16 cellular contexts compared by ENCODE assay signal in genomic region chr3:119774419-119774818, GRCh38. TPM values are rescaled to one million over a fixed set of nuclear protein-coding genes. Genes with fewer than 3 reads are reported as not detected.
DNase-seq lines count a peak whose midpoint lies in the region; ATAC-seq, FAIRE-seq and TF ChIP-seq lines count a peak whose summit lies in the region.
"Had no signal": no experiment of that assay in that cellular context is flagged by ENCODE, and none has a peak within 500 bp of the region (broad histone marks: within the 10 kb centered on the region; RNA-seq: fewer than 3 reads in every experiment).

No MANE protein-coding gene starts in this region.

- no peaks in the 10 kb centered on the region; the same call in 1 of the 2 replicates for H3K9me3 ChIP-seq in K562 (replicated peaks; ENCODE audit: control insufficient read depth, insufficient read depth, low read depth, low read length)
- H3K9me3 ChIP-seq: gastrocnemius medialis had no signal

- no peaks in the 10 kb centered on the region for H3K36me3 ChIP-seq in K562 (ENCODE audit: control insufficient read depth, insufficient read depth, low read length)
- H3K36me3 ChIP-seq: gastrocnemius medialis, HAP-1 had no signal

- peak; percentile 65 for ATAC-seq in GM18508 (IDR thresholded peaks at IDR 0.05; ENCODE audit: insufficient read depth, unreplicated experiment)
- ATAC-seq in GM21390 (IDR thresholded peaks at IDR 0.05; ENCODE audit: unreplicated experiment), result peak; percentile 86
- peak; percentile 81 for ATAC-seq in HG03139 (IDR thresholded peaks at IDR 0.05; ENCODE audit: unreplicated experiment)
- ATAC-seq in K562, result no peak
- ATAC-seq: gastrocnemius medialis, natural killer cell had no signal

- H2AFZ ChIP-seq in K562 (ENCODE audit: low read depth, low read length), result peak overlapping the region; percentile 59; the same call in 1 of the 2 replicates

- H3K79me2 ChIP-seq in K562 (ENCODE audit: control insufficient read depth, insufficient read depth, low read length), result no peaks in the 10 kb centered on the region

- no peak overlapping the region for H3K27ac ChIP-seq in K562 (ENCODE audit: extremely low read depth, low read depth, low read length)
- H3K27ac ChIP-seq: gastrocnemius medialis had no signal

- peaks cover 21% of the 10 kb centered on the region for H3K27me3 Mint-ChIP-seq in activated CD4-positive, alpha-beta T cell treated with anti-CD3 and anti-CD28 coated beads, Interleukin-2, amount 10 ng/mL, durations not matched to agents 24 days and 14 days
- peaks cover 12% of the 10 kb centered on the region for H3K27me3 Mint-ChIP-seq in activated CD4-positive, alpha-beta memory T cell treated with anti-CD3 and anti-CD28 coated beads, Interleukin-2, amount 10 ng/mL, durations not matched to agents 7 days and 5 days

- no peak overlapping the region for H3K27ac Mint-ChIP-seq in activated CD4-positive, alpha-beta T cell treated with anti-CD3 and anti-CD28 coated beads, Interleukin-2, amount 10 ng/mL, durations not matched to agents 24 days and 14 days
- no peak overlapping the region for H3K27ac Mint-ChIP-seq in activated CD4-positive, alpha-beta memory T cell treated with anti-CD3 and anti-CD28 coated beads, Interleukin-2, amount 10 ng/mL, durations not matched to agents 7 days and 5 days
- H3K27ac Mint-ChIP-seq: natural killer cell; T-helper 2 cell treated with Interferon-gamma antibody and Interleukin-4, amounts not matched to agents 5 μg/mL and 100 μg/mL, for 36 hours had no signal

- no peak for TF ChIP-seq CTCF in K562 (IDR thresholded peaks at IDR 0.05 in 2 of 3, conservative IDR thresholded peaks at IDR 0.05 in 1 of 3; ENCODE audit: insufficient read depth in 2 of 3, low read depth in 1 of 3, low read length in 3 of 3)

- POLR2A ChIA-PET in K562 (lab: Yijun Ruan, JAX), result no interaction called here
- POLR2A ChIA-PET in activated CD4-positive, alpha-beta memory T cell treated with anti-CD3 and anti-CD28 coated beads, Interleukin-2, amount 10 ng/mL, durations not matched to agents 7 days and 5 days (lab: Charles Lee), result no interaction called here

- DNase-seq in K562 (ENCODE audit: extremely low read depth in 1 of 4, low spot score in 3 of 4) (no peak), NCI-H2171 (lab: John Stamatoyannopoulos, UW) (no peak), middle frontal gyrus (ENCODE audit: extremely low spot score, low spot score) (no peak)
- DNase-seq in activated CD4-positive, alpha-beta T cell treated with anti-CD3 and anti-CD28 coated beads, Interleukin-2, amount 10 ng/mL, durations not matched to agents 24 days and 14 days, result no peak
- no peak for DNase-seq in activated CD4-positive, alpha-beta memory T cell treated with anti-CD3 and anti-CD28 coated beads, Interleukin-2, amount 10 ng/mL, durations not matched to agents 7 days and 5 days
- DNase-seq: gastrocnemius medialis, natural killer cell, NCI-H1694 treated with DMSO at 0.1 percent for 48 hours had no signal

- TF ChIP-seq RAD21 in K562 (CRISPR knock-in tag; conservative IDR thresholded peaks at IDR 0.05 in 1 of 2, IDR thresholded peaks at IDR 0.05 in 1 of 2), result no peak

- peaks cover 0 to 6% of the 10 kb centered on the region in 2 experiments; a peak in 3 of 5 replicates for H3K4me1 ChIP-seq in K562 (replicated peaks in 1 of 2; ENCODE audit: control insufficient read depth in 2 of 2, insufficient read depth in 2 of 2, low read length in 2 of 2)
- H3K4me1 ChIP-seq: gastrocnemius medialis, HAP-1 had no signal

- H3K4me1 Mint-ChIP-seq in activated CD4-positive, alpha-beta T cell treated with anti-CD3 and anti-CD28 coated beads, Interleukin-2, amount 10 ng/mL, durations not matched to agents 24 days and 14 days, result no peaks in the 10 kb centered on the region
- H3K4me1 Mint-ChIP-seq in activated CD4-positive, alpha-beta memory T cell treated with anti-CD3 and anti-CD28 coated beads, Interleukin-2, amount 10 ng/mL, durations not matched to agents 7 days and 5 days, result no peaks in the 10 kb centered on the region
- H3K4me1 Mint-ChIP-seq: natural killer cell had no signal

- no peak overlapping the region for H3K4me2 ChIP-seq in K562 (ENCODE audit: insufficient read depth, low read length)

- H3K9ac ChIP-seq in K562 (ENCODE audit: insufficient read depth in 1 of 2, low read depth in 2 of 2, low read length in 2 of 2), result no peak overlapping the region

- 10% methylated on average over 2 of the region's 2 CpGs for WGBS in K562 (ENCODE audit: insufficient coverage, low coverage, missing lambda C conversion rate)

- in situ Hi-C loops in K562 (cut with MboI), result no loop called here

- BruUV-seq in K562 (replicated peaks; lab: Mats Ljungman, UMichigan), result no TSS peak

- H3K4me3 ChIP-seq in K562, result no peak overlapping the region
- H3K4me3 ChIP-seq: gastrocnemius medialis, HAP-1 had no signal

- no peaks in the 10 kb centered on the region for H3K27me3 ChIP-seq in K562 (ENCODE audit: control insufficient read depth in 2 of 2, insufficient read depth in 2 of 2, low read length in 2 of 2)
- H3K27me3 ChIP-seq: gastrocnemius medialis had no signal

- peaks cover 6% of the 10 kb centered on the region for H3K9me3 Mint-ChIP-seq in activated CD4-positive, alpha-beta T cell treated with anti-CD3 and anti-CD28 coated beads, Interleukin-2, amount 10 ng/mL, durations not matched to agents 24 days and 14 days
- H3K9me3 Mint-ChIP-seq in activated CD4-positive, alpha-beta memory T cell treated with anti-CD3 and anti-CD28 coated beads, Interleukin-2, amount 10 ng/mL, durations not matched to agents 7 days and 5 days, result peaks cover 3% of the 10 kb centered on the region
- H3K9me3 Mint-ChIP-seq: T-helper 2 cell treated with Interferon-gamma antibody and Interleukin-4, amounts not matched to agents 5 μg/mL and 100 μg/mL, for 36 hours had no signal

- no peak for FAIRE-seq in K562 (lab: Jason Lieb, UNC)
- FAIRE-seq: G401.6, keratinocyte had no signal

- no peaks in the 10 kb centered on the region for H3K36me3 Mint-ChIP-seq in activated CD4-positive, alpha-beta T cell treated with anti-CD3 and anti-CD28 coated beads, Interleukin-2, amount 10 ng/mL, durations not matched to agents 24 days and 14 days (ENCODE audit: low read depth)
- no peaks in the 10 kb centered on the region for H3K36me3 Mint-ChIP-seq in activated CD4-positive, alpha-beta memory T cell treated with anti-CD3 and anti-CD28 coated beads, Interleukin-2, amount 10 ng/mL, durations not matched to agents 7 days and 5 days (ENCODE audit: low read depth)
- H3K36me3 Mint-ChIP-seq: CD14-positive monocyte, natural killer cell had no signal

- no peaks in the 10 kb centered on the region for H3K9me1 ChIP-seq in K562 (ENCODE audit: control insufficient read depth, insufficient read depth, low read length)

- CTCF ChIA-PET in K562 (lab: Yijun Ruan, JAX; ENCODE audit: low intra/inter-chr PET ratio), result no interaction called here
- CTCF ChIA-PET in activated CD4-positive, alpha-beta memory T cell treated with anti-CD3 and anti-CD28 coated beads, Interleukin-2, amount 10 ng/mL, durations not matched to agents 7 days and 5 days (lab: Charles Lee), result no interaction called here

- H4K20me1 ChIP-seq in K562 (replicated peaks; ENCODE audit: control insufficient read depth, insufficient read depth, low read length), result no peaks in the 10 kb centered on the region

- no peak for TF ChIP-seq EP300 in K562 (IDR thresholded peaks at IDR 0.05; ENCODE audit: low read length)

- no peak overlapping the region for H3K4me3 Mint-ChIP-seq in activated CD4-positive, alpha-beta T cell treated with anti-CD3 and anti-CD28 coated beads, Interleukin-2, amount 10 ng/mL, durations not matched to agents 24 days and 14 days
- H3K4me3 Mint-ChIP-seq in activated CD4-positive, alpha-beta memory T cell treated with anti-CD3 and anti-CD28 coated beads, Interleukin-2, amount 10 ng/mL, durations not matched to agents 7 days and 5 days, result no peak overlapping the region
- H3K4me3 Mint-ChIP-seq: CD14-positive monocyte; natural killer cell; T-helper 2 cell treated with Interferon-gamma antibody and Interleukin-4, amounts not matched to agents 5 μg/mL and 100 μg/mL, for 36 hours had no signal

- TF ChIP-seq POLR2A in K562 (conservative IDR thresholded peaks at IDR 0.05), result no peak

- intact Hi-C loops in K562 (cut with micrococcal nuclease), result no loop called here
- intact Hi-C loops in activated CD4-positive, alpha-beta T cell treated with anti-CD3 and anti-CD28 coated beads, Interleukin-2, amount 10 ng/mL, durations not matched to agents 24 days and 14 days (cut with micrococcal nuclease), result no loop called here

RNA-seq across cellular contexts. Expression of gene NR1I2, which starts 7.5 kb away (rescaled TPM):
- total RNA-seq in K562 (2011; cell fraction: chromatin; rRNA removed; ENCODE audit: low replicate concordance), result not detected in 2 replicates
- not detected in 2 replicates for total RNA-seq in K562 (2011; cell fraction: nucleolus; rRNA removed)
- total RNA-seq in K562 (2011; cell fraction: nucleoplasm; rRNA removed), result not detected in 2 replicates
- total RNA-seq in K562 (2014; rRNA removed), result not detected in 2 replicates
- total RNA-seq in K562 (2014; rRNA removed; fragmentation: Illumina TruSeq; extraction: Trizol), result not detected in 2 replicates
- not detected in 2 replicates for total RNA-seq in K562 (2015; rRNA removed; fragmentation: Illumina TruSeq; extraction: Trizol)
- total RNA-seq in K562 (2021), result 0.18 TPM in 1 of 2 replicates, not detected in the other
- not detected in 2 replicates for polyA plus RNA-seq in K562 (2011; rRNA removed)
- polyA plus RNA-seq in K562 (2011; cell fraction: cytosol; rRNA removed), result not detected in 2 replicates
- not detected in 2 replicates for polyA plus RNA-seq in K562 (2011; cell fraction: nucleus; rRNA removed)
- 0.03 TPM in 1 of 2 replicates, not detected in the other for polyA plus RNA-seq in K562 (2012)
- polyA plus RNA-seq in K562 (2014; fragmentation: Illumina TruSeq; extraction: Trizol), result not detected in 2 replicates
- not detected for polyA plus RNA-seq in K562 (2014; fragmentation: Nextera tagmentation; extraction: Ambion mirVana)
- not detected in 2 replicates for polyA plus RNA-seq in K562 (2014; rRNA removed)
- polyA minus RNA-seq in K562 (2011; rRNA and poly(A)+ RNA removed), result 0.21 TPM in 1 of 2 replicates, not detected in the other
- not detected in 2 replicates for polyA minus RNA-seq in K562 (2011; cell fraction: cytosol; rRNA and poly(A)+ RNA removed)
- polyA minus RNA-seq in K562 (2011; cell fraction: nucleus; rRNA and poly(A)+ RNA removed), result not detected in 2 replicates
- total RNA-seq in activated CD4-positive, alpha-beta T cell treated with anti-CD3 and anti-CD28 coated beads, Interleukin-2, amount 10 ng/mL, durations not matched to agents 24 days and 14 days, result 0.16 and 0.17 TPM in 2 replicates
- under 1 TPM; 0.13 to 0.20 TPM for total RNA-seq in activated CD4-positive, alpha-beta memory T cell treated with anti-CD3 and anti-CD28 coated beads, Interleukin-2, amount 10 ng/mL, durations not matched to agents 7 days and 5 days
- polyA plus RNA-seq: CD14-positive monocyte, keratinocyte had no signal
